Comparison of ENCODE assay signal across 4 cellular contexts in the genomic region with DNA sequence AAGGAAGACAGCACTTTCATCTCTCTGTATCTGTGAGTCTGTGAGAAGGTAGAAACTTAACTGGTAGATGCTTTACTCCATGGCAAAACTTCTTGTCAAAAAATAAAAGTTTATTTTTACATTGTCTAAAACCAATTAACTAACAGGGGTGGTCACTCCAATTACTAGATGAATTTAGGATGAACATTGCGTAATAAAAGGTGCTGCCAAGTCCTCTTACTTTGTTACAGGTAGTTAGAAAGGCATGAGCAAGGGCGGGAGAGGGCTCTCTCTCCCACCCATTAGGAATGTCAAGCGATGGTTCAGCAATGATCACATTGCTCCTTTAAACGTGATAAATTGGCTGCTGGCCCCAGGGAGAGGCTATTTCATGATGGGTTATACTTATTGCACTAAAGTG.
TF ChIP-seq lines count a peak whose summit lies in the region.

No MANE protein-coding gene starts in this region.

TF ChIP-seq in HepG2, 621 proteins besides CTCF, POLR2A, EP300 and RAD21:
- peak; percentile 19; the same call in 1 of the 2 replicates for TF ChIP-seq CEBPB (IDR thresholded peaks at IDR 0.05; ENCODE audit: borderline replicate concordance, low read depth, low read length)
- no peak for TF ChIP-seq ISX (CRISPR knock-in tag; conservative IDR thresholded peaks at IDR 0.05)
- TF ChIP-seq HMG20B (CRISPR knock-in tag; conservative IDR thresholded peaks at IDR 0.05) = no peak

TF ChIP-seq in GM23338, 12 proteins besides CTCF, POLR2A, EP300 and RAD21:
- no peak for TF ChIP-seq ZNF114 (CRISPR knock-in tag; IDR thresholded peaks at IDR 0.05)
- no peak for TF ChIP-seq NANOG (IDR thresholded peaks at IDR 0.05; ENCODE audit: borderline replicate concordance)
- no peak for TF ChIP-seq ZNF331 (CRISPR knock-in tag; IDR thresholded peaks at IDR 0.05; ENCODE audit: low read depth)
- TF ChIP-seq CREB1 (CRISPR knock-in tag; IDR thresholded peaks at IDR 0.05; ENCODE audit: low read depth) = no peak
- TF ChIP-seq EZH2 (IDR thresholded peaks at IDR 0.05; ENCODE audit: low read depth, unreplicated experiment) = no peak
- no peak for TF ChIP-seq POLR2AphosphoS5 (IDR thresholded peaks at IDR 0.05; ENCODE audit: low read depth)
- TF ChIP-seq STAT1 (IDR thresholded peaks at IDR 0.05; ENCODE audit: unreplicated experiment) = no peak
- no peak for TF ChIP-seq EZH2phosphoT487 (IDR thresholded peaks at IDR 0.05; ENCODE audit: unreplicated experiment)

TF ChIP-seq in IMR-90, 13 proteins besides CTCF, POLR2A, EP300 and RAD21:
- TF ChIP-seq FOS (IDR thresholded peaks at IDR 0.05; ENCODE audit: low read depth, low read length) (no peak), CEBPB (IDR thresholded peaks at IDR 0.05; ENCODE audit: low read depth, low read length) (peak; percentile 60)
TF ChIP-seq in IMR-90: peak in this region for 1.

TF ChIP-seq in H1, 55 proteins besides CTCF, POLR2A, EP300 and RAD21:
- TF ChIP-seq SIN3A (conservative IDR thresholded peaks at IDR 0.05 in 1 of 2, IDR thresholded peaks at IDR 0.05 in 1 of 2; ENCODE audit: low read depth in 1 of 2, low read length in 2 of 2) = no peak
- peak; percentile 67; the same call in 1 of the 2 replicates for TF ChIP-seq CEBPB (IDR thresholded peaks at IDR 0.05; ENCODE audit: low read depth, low read length)
TF ChIP-seq in H1: peak in this region for 1.
